Comparison of ENCODE assay signal across 15 cellular contexts in the genomic region with DNA sequence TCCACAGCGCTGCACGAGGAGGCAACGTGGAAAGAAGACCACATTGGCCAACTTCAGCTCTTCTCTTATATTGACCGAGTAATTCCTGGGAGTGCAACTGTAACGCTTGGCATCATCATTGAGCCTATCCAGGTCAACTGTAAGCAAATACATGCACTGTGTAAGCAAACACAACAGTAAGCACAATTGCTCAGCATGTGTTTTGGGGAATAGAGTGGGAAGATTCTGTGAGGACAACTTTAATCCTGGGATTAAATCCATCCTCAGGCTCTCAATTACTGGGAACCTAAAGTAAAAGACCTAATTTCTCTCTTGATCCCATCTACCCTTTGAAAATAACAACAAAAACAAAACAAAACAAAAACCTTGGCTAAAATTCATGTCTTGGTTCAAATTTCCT.
DNase-seq lines count a peak whose midpoint lies in the region; ATAC-seq, FAIRE-seq and TF ChIP-seq lines count a peak whose summit lies in the region.
"Had no signal": no experiment of that assay in that cellular context is flagged by ENCODE, and none has a peak within 500 bp of the region (broad histone marks: within the 10 kb centered on the region; RNA-seq: fewer than 3 reads in every experiment).

No MANE protein-coding gene starts in this region.

- 88 to 91% (median 89%) methylated on average over 5 of the region's 5 CpGs for WGBS in small intestine, 3 donors

- H3F3A ChIP-seq in SU-DHL-6 (ENCODE audit: insufficient read depth) (no peaks in the 10 kb centered on the region), MM.1S (ENCODE audit: insufficient read depth, low read length) (no peaks in the 10 kb centered on the region)

- H4K20me1 ChIP-seq in SU-DHL-6 (ENCODE audit: low read depth, low read length) = no peaks in the 10 kb centered on the region
- H4K20me1 ChIP-seq in MM.1S (ENCODE audit: insufficient read depth, low read length) = no peaks in the 10 kb centered on the region
- H4K20me1 ChIP-seq: BLaER1 treated with 17β-estradiol and CSF1 and Interleukin-3, amounts not matched to agents 10 nM and 100 nM had no signal

- H3K4me3 ChIP-seq in SU-DHL-6 (ENCODE audit: insufficient read depth, low read length, poor library complexity, severe bottlenecking) = no peak overlapping the region
- no peak overlapping the region for H3K4me3 ChIP-seq in small intestine (ENCODE audit: low read depth in 1 of 2, low read length in 2 of 2)
- H3K4me3 ChIP-seq in MM.1S (ENCODE audit: low read length) = no peak overlapping the region
- H3K4me3 ChIP-seq: BLaER1 treated with 17β-estradiol and CSF1 and Interleukin-3, amounts not matched to agents 10 nM and 100 nM had no signal

- no peak for FAIRE-seq in small intestine (lab: Jason Lieb, UNC)
- FAIRE-seq: G401.6, H1 had no signal

- H2AFZ ChIP-seq in SU-DHL-6 (ENCODE audit: low read depth, low read length, severe bottlenecking) = no peak overlapping the region
- H2AFZ ChIP-seq in MM.1S (ENCODE audit: low read length) = no peak overlapping the region

- H3K27me3 ChIP-seq in SU-DHL-6 (ENCODE audit: low read length) (no peaks in the 10 kb centered on the region), small intestine (ENCODE audit: control insufficient read depth in 2 of 2, insufficient read depth in 2 of 2, low read length in 2 of 2) (no peaks in the 10 kb centered on the region), MM.1S (replicated peaks; ENCODE audit: insufficient read depth, low read length) (no peaks in the 10 kb centered on the region)
- H3K27me3 ChIP-seq: BLaER1 treated with 17β-estradiol and CSF1 and Interleukin-3, amounts not matched to agents 10 nM and 100 nM had no signal

- no peak overlapping the region for H3K9ac ChIP-seq in SU-DHL-6 (ENCODE audit: low read length)
- no peak overlapping the region for H3K9ac ChIP-seq in MM.1S (ENCODE audit: low read length)
- H3K9ac ChIP-seq: BLaER1 treated with 17β-estradiol and CSF1 and Interleukin-3, amounts not matched to agents 10 nM and 100 nM had no signal

- TF ChIP-seq CTCF in SU-DHL-6 (IDR thresholded peaks at IDR 0.05; ENCODE audit: insufficient read depth, low read length, poor library complexity, severe bottlenecking) (no peak), MM.1S (IDR thresholded peaks at IDR 0.05; ENCODE audit: low read length) (no peak)

- H3K79me2 ChIP-seq in SU-DHL-6 (ENCODE audit: insufficient read depth, low read length) (no peaks in the 10 kb centered on the region), MM.1S (ENCODE audit: low read length) (no peaks in the 10 kb centered on the region)

- no peak overlapping the region for H3K4me2 ChIP-seq in SU-DHL-6 (ENCODE audit: low read depth, low read length, poor library complexity, severe bottlenecking)
- no peak overlapping the region for H3K4me2 ChIP-seq in MM.1S (ENCODE audit: low read depth, low read length)
- H3K4me2 ChIP-seq: BLaER1 treated with 17β-estradiol and CSF1 and Interleukin-3, amounts not matched to agents 10 nM and 100 nM had no signal

- 0 out of 2 replicates have a peak overlapping the region, but pooled peaks have one; percentile 18 for H3K27ac ChIP-seq in SU-DHL-6 (ENCODE audit: low read depth, low read length)
- no peak overlapping the region for H3K27ac ChIP-seq in small intestine (ENCODE audit: low read depth in 1 of 2, low read length in 1 of 2)
- H3K27ac ChIP-seq in MM.1S (ENCODE audit: low read length) = no peak overlapping the region
- H3K27ac ChIP-seq: BLaER1 treated with 17β-estradiol and CSF1 and Interleukin-3, amounts not matched to agents 10 nM and 100 nM; HL-60 had no signal

- no peaks in the 10 kb centered on the region for H3K9me3 ChIP-seq in SU-DHL-6 (ENCODE audit: insufficient read depth, low read length)
- no peaks in the 10 kb centered on the region for H3K9me3 ChIP-seq in small intestine (ENCODE audit: control insufficient read depth, low read depth)
- H3K9me3 ChIP-seq in MM.1S (replicated peaks; ENCODE audit: insufficient read depth, low read length) = no peaks in the 10 kb centered on the region
- H3K9me3 ChIP-seq: BLaER1 treated with 17β-estradiol and CSF1 and Interleukin-3, amounts not matched to agents 10 nM and 100 nM had no signal

- no peak for ATAC-seq in HG02840 (IDR thresholded peaks at IDR 0.05; ENCODE audit: low FRiP score, unreplicated experiment)
- ATAC-seq: CD8-positive, alpha-beta T cell had no signal

- H3K4me1 ChIP-seq in small intestine (ENCODE audit: control insufficient read depth in 2 of 2, insufficient read depth in 1 of 2, low read depth in 1 of 2, low read length in 1 of 2) (no peaks in the 10 kb centered on the region), MM.1S (ENCODE audit: low read length) (peaks cover 33% of the 10 kb centered on the region)

- H3K9me2 ChIP-seq in SU-DHL-6 (replicated peaks; ENCODE audit: insufficient read depth, low read length) (no peaks in the 10 kb centered on the region), MM.1S (replicated peaks; ENCODE audit: insufficient read depth, low read length) (no peaks in the 10 kb centered on the region)

- H3K36me3 ChIP-seq in SU-DHL-6 (ENCODE audit: low read length) = no peaks in the 10 kb centered on the region
- H3K36me3 ChIP-seq in small intestine (ENCODE audit: control insufficient read depth in 2 of 2, insufficient read depth in 2 of 2, low read length in 2 of 2) = no peaks in the 10 kb centered on the region
- no peaks in the 10 kb centered on the region for H3K36me3 ChIP-seq in MM.1S (replicated peaks; ENCODE audit: insufficient read depth, low read length)
- H3K36me3 ChIP-seq: BLaER1 treated with 17β-estradiol and CSF1 and Interleukin-3, amounts not matched to agents 10 nM and 100 nM had no signal

- DNase-seq in NCI-H748 (lab: John Stamatoyannopoulos, UW; ENCODE audit: unreplicated experiment) (peak; percentile 25), NCI-H748 treated with DMSO at 0.1 percent for 48 hours (lab: John Stamatoyannopoulos, UW) (no peak), NCI-H345 treated with DMSO at 0.1 percent for 48 hours (lab: John Stamatoyannopoulos, UW; ENCODE audit: unreplicated experiment) (peak; percentile 19), small intestine (no peak), MM.1S (no peak)
- DNase-seq: 8988T; Calu3; CD8-positive, alpha-beta T cell; H9 had no signal

Comparison
In these comparisons a context has a peak if more than half of its experiments do, and no peak if none do; other contexts are left out.
1. DNase-seq: peak in NCI-H748 (single experiment) and NCI-H345 treated with DMSO at 0.1 percent for 48 hours (single experiment); none in NCI-H748 treated with DMSO at 0.1 percent for 48 hours (single experiment), small intestine (single experiment) and MM.1S (single experiment).